In the genomic region with DNA sequence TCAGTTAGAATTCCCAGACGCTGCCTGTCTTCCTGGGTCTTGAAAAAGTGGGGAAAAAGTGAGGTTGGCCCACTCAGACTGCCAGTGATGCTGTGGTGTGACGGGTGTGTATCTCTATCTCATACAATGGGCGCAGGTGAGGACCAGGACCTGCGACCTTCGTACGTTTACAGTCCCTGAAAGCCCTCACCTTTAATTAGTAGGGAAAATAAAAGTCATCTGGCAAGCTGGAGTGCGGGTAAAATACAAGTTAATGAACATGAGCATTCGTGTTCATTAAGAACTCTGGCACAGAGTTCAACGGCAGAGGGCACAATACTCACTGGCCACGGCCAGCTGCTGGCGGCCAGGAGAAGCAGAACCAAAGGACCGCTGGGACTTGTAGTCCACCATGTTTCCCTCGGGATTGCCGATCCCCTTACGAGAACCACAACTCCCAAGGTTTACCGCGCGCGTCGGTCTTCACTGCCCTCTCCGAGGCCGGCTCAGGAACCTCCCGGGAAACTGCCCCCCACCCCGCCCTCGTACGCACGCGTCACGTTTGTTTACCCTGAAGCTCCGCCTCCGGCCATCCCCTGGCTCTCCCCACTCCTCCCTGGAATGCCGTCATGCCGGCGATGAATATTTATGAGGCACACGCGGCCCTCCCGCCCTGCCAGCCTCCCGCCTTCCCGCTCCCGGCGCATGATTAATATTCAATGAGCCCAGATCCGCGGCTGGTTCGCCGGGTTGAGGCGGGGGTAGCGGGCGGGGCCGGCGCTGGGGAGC, we compare ENCODE assay signal across 8 cellular contexts. TPM values are rescaled to one million over a fixed set of nuclear protein-coding genes. Genes with fewer than 3 reads are reported as not detected.
A peak's percentile ranks its signal among the peaks of the same experiment; 100 is the strongest.
DNase-seq lines count a peak whose midpoint lies in the region; ATAC-seq and TF ChIP-seq lines count a peak whose summit lies in the region.

No MANE protein-coding gene starts in this region.

- peak overlapping the region in 1 of 2 experiments; percentile 20 for H3K4ac ChIP-seq in mesenchymal stem cell (ENCODE audit: low read depth in 1 of 2, low read length in 2 of 2)

- DNase-seq in Calu3 (peak; percentile 99), HUDEP-2 (lab: John Stamatoyannopoulos, UW; ENCODE audit: unreplicated experiment in 76 of 76) (peak; percentile 54 to 100 (median 97)), NOMO-1 treated with dmso at 0.1 percent for 144 hours (lab: John Stamatoyannopoulos, UW; ENCODE audit: unreplicated experiment) (peak; percentile 99), mesenchymal stem cell (peak; percentile 100)
- peak; percentile 86 for DNase-seq in activated CD8-positive, alpha-beta memory T cell treated with anti-CD3 and anti-CD28 coated beads, Interleukin-2, amount 50 U/mL, for 24 hours (ENCODE audit: extremely low read depth)
- peak; percentile 80 for DNase-seq in stimulated activated CD8-positive, alpha-beta memory T cell treated with anti-CD3 and anti-CD28 coated beads, Interleukin-12 subunit alpha, Interleukin-12 subunit beta, amount 100 ng/mL, for 24 hours (ENCODE audit: extremely low read depth)

- H3K4me1 Mint-ChIP-seq in Calu3 (ENCODE audit: low read depth, unreplicated experiment), result no peaks in the 10 kb centered on the region

- peak overlapping the region in 1 of 2 experiments; percentile 26 for H2BK12ac ChIP-seq in mesenchymal stem cell (ENCODE audit: low read length in 2 of 2)

- H3K9ac ChIP-seq in endocrine pancreas (ENCODE audit: control insufficient read depth, insufficient read depth, low read length), result peak overlapping the region; percentile 82
- peak overlapping the region; percentile 84 for H3K9ac ChIP-seq in mesenchymal stem cell (ENCODE audit: low read length)

- BruUV-seq in Calu3 (replicated peaks; lab: Mats Ljungman, UMichigan), result TSS peak; percentile 62

- no peaks in the 10 kb centered on the region for H3K27me3 Mint-ChIP-seq in Calu3 (ENCODE audit: unreplicated experiment)

- ATAC-seq in GM21390 (IDR thresholded peaks at IDR 0.05; ENCODE audit: unreplicated experiment), result peak; percentile 72

- H3K27me3 ChIP-seq in endocrine pancreas (ENCODE audit: control insufficient read depth, insufficient read depth, low read length) (no peaks in the 10 kb centered on the region), mesenchymal stem cell (ENCODE audit: control insufficient read depth in 1 of 2, insufficient read depth in 1 of 2, low read length in 2 of 2) (no peaks in the 10 kb centered on the region)

- peaks cover 5% of the 10 kb centered on the region for H3K79me1 ChIP-seq in mesenchymal stem cell (replicated peaks; ENCODE audit: low read length, poor library complexity, severe bottlenecking)

- peak overlapping the region; percentile 80 for H3K4me3 Mint-ChIP-seq in Calu3 (ENCODE audit: low read depth, unreplicated experiment)

- H3K4me2 ChIP-seq in mesenchymal stem cell (ENCODE audit: low read length, poor library complexity, severe bottlenecking), result peak overlapping the region; percentile 54

- H3K23ac ChIP-seq in mesenchymal stem cell (ENCODE audit: low read length in 2 of 2), result peak overlapping the region in 1 of 2 experiments; percentile 15

- peak overlapping the region; percentile 29 for H4K8ac ChIP-seq in mesenchymal stem cell (ENCODE audit: low read length)

- H3K4me1 ChIP-seq in endocrine pancreas (ENCODE audit: control insufficient read depth, insufficient read depth, low read length) (peaks cover 17% of the 10 kb centered on the region), mesenchymal stem cell (ENCODE audit: control insufficient read depth, insufficient read depth, low read depth, low read length) (peaks cover 13% of the 10 kb centered on the region)

- no peak overlapping the region for H2BK120ac ChIP-seq in mesenchymal stem cell (ENCODE audit: low read depth, low read length)

- H3K4me3 ChIP-seq in endocrine pancreas (ENCODE audit: control insufficient read depth, insufficient read depth, low read length) (peak overlapping the region; percentile 50), mesenchymal stem cell (ENCODE audit: insufficient read depth in 1 of 2, low read depth in 1 of 2, low read length in 2 of 2) (peak overlapping the region; percentile 78 to 95)

- no peak overlapping the region for H2BK5ac ChIP-seq in mesenchymal stem cell (ENCODE audit: low read depth, low read length, poor library complexity, severe bottlenecking)

- H3K27ac ChIP-seq in mesenchymal stem cell (ENCODE audit: low read length, poor library complexity, severe bottlenecking), result no peak overlapping the region

- peak overlapping the region in 1 of 2 experiments; percentile 89 for H3K14ac ChIP-seq in mesenchymal stem cell (ENCODE audit: low read length in 2 of 2)

- no peak overlapping the region for H2AK5ac ChIP-seq in mesenchymal stem cell (ENCODE audit: low read length, severe bottlenecking)

- H4K91ac ChIP-seq in mesenchymal stem cell (ENCODE audit: low read length), result no peak overlapping the region

- no peaks in the 10 kb centered on the region for H3K36me3 ChIP-seq in endocrine pancreas (ENCODE audit: control insufficient read depth, insufficient read depth, low read length)
- no peaks in the 10 kb centered on the region for H3K36me3 ChIP-seq in mesenchymal stem cell (ENCODE audit: control insufficient read depth in 1 of 2, insufficient read depth in 2 of 2, low read depth in 1 of 2, low read length in 2 of 2)

- 2% methylated on average over 47 of the region's 50 CpGs for WGBS in mesenchymal stem cell

- intact Hi-C loops in Calu3 (cut with micrococcal nuclease; ENCODE audit: unreplicated experiment), result loop anchor here (2.0 to 5.0 kb wide), 6 partner anchors 97 to 388 kb away; a partner anchor contains a TSS

- H2BK15ac ChIP-seq in mesenchymal stem cell (ENCODE audit: low read depth, poor library complexity, severe bottlenecking), result no peak overlapping the region

- H3K9me3 Mint-ChIP-seq in Calu3 (ENCODE audit: low read depth, unreplicated experiment), result no peaks in the 10 kb centered on the region

- H3K18ac ChIP-seq in mesenchymal stem cell (ENCODE audit: low read depth in 1 of 2, low read length in 2 of 2), result peak overlapping the region; percentile 8 to 55

- H3K36me3 Mint-ChIP-seq in Calu3 (ENCODE audit: insufficient read depth, unreplicated experiment), result peaks cover 51% of the 10 kb centered on the region

- H2AFZ ChIP-seq in mesenchymal stem cell (ENCODE audit: low read depth, low read length), result peak overlapping the region; percentile 87

- CTCF ChIA-PET in Calu3 (lab: Charles Lee), result interaction anchor here (0.6 to 2.1 kb wide), 22 partner anchors 19 to 1082 kb away, joined by 3 to 12 read pairs (median 4); no protein-coding TSS in a partner anchor

- peak; percentile 60 for TF ChIP-seq CTCF in Calu3 (IDR thresholded peaks at IDR 0.05; ENCODE audit: unreplicated experiment)

- H3K27ac Mint-ChIP-seq in Calu3 (ENCODE audit: unreplicated experiment), result peak overlapping the region; percentile 93

- H3K9me3 ChIP-seq in endocrine pancreas (ENCODE audit: control insufficient read depth, low read length), result no peaks in the 10 kb centered on the region
- H3K9me3 ChIP-seq in mesenchymal stem cell (ENCODE audit: control insufficient read depth, low read length), result no peaks in the 10 kb centered on the region

RNA-seq across cellular contexts. Expression of a gene that starts 0.5 kb away (rescaled TPM):
- total RNA-seq in Calu3 (2022), result 28.0 and 32.8 TPM in 2 replicates
- polyA plus RNA-seq in mesenchymal stem cell (2013, experiment 1 of 2), result 4.1 TPM
- polyA plus RNA-seq in mesenchymal stem cell (2013, experiment 2 of 2), result 4.8 TPM
